23 cellular contexts compared by ENCODE assay signal in the genomic region with DNA sequence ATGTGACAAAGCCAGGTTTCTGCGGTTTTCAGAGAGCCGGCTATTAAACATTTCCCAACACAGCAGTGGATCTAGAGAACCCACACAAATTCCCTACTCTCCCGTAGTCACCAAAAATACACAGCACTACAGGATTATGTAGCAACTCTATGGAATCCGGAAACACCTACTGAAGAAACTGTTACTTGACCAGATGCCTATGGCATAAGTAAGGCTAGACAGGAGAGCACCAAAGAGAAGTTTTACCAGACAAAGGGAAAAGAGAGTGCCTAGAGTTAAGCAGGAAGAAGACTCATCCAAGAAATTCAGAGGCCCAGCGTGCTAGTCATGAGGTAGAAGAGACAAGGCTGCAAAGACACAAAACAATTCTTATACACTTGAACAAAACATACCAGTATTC.
DNase-seq lines count a peak whose midpoint lies in the region; ATAC-seq, FAIRE-seq and TF ChIP-seq lines count a peak whose summit lies in the region.
"Had no signal": no experiment of that assay in that cellular context is flagged by ENCODE, and none has a peak within 500 bp of the region (broad histone marks: within the 10 kb centered on the region; RNA-seq: fewer than 3 reads in every experiment).

No MANE protein-coding gene starts in this region.

- H3K9me1 ChIP-seq in IMR-90 (ENCODE audit: insufficient read depth, low read length): peaks cover 2% of the 10 kb centered on the region

- H3K36me3 ChIP-seq in IMR-90 (ENCODE audit: control insufficient read depth, insufficient read depth, low read length): no peaks in the 10 kb centered on the region
- H3K36me3 ChIP-seq in mesenchymal stem cell (ENCODE audit: control insufficient read depth in 1 of 2, insufficient read depth in 2 of 2, low read depth in 1 of 2, low read length in 2 of 2): peaks cover 0 to 1% of the 10 kb centered on the region in 2 experiments
- H3K36me3 ChIP-seq in HAP-1 (replicated peaks): no peaks in the 10 kb centered on the region
- H3K36me3 ChIP-seq: lower lobe of right lung, upper lobe of right lung had no signal

- H2BK20ac ChIP-seq in IMR-90 (ENCODE audit: low read depth, low read length): no peak overlapping the region

- H3K4me1 ChIP-seq in A549 (peaks cover 89% of the 10 kb centered on the region), IMR-90 (ENCODE audit: control insufficient read depth, insufficient read depth, low read length) (no peaks in the 10 kb centered on the region; the same call in 1 of the 2 replicates), mesenchymal stem cell (ENCODE audit: control insufficient read depth, insufficient read depth, low read depth, low read length) (peaks cover 1% of the 10 kb centered on the region), HAP-1 (no peaks in the 10 kb centered on the region)

- H3K9ac ChIP-seq in IMR-90 (ENCODE audit: low read depth, low read length): no peak overlapping the region
- no peak overlapping the region for H3K9ac ChIP-seq in mesenchymal stem cell (ENCODE audit: low read length)

- H2BK15ac ChIP-seq in IMR-90 (ENCODE audit: low read depth, low read length): no peak overlapping the region
- H2BK15ac ChIP-seq in mesenchymal stem cell (ENCODE audit: low read depth, poor library complexity, severe bottlenecking): no peak overlapping the region

- H3K4ac ChIP-seq in IMR-90 (ENCODE audit: low read depth, low read length): no peak overlapping the region
- H3K4ac ChIP-seq in mesenchymal stem cell (ENCODE audit: low read depth in 1 of 2, low read length in 2 of 2): no peak overlapping the region

- FAIRE-seq in A549 (lab: Jason Lieb, UNC): peak; percentile 90
- FAIRE-seq: A204.1, H1, HepG2, kidney had no signal

- no peak overlapping the region for H3K56ac ChIP-seq in IMR-90 (ENCODE audit: extremely low read depth, insufficient read depth, low read length)

- H4K20me1 ChIP-seq in IMR-90 (ENCODE audit: insufficient read depth, low read length): no peaks in the 10 kb centered on the region; the same call in 1 of the 2 replicates

- WGBS in A549 (ENCODE audit: missing lambda C conversion rate): 13% methylated on average over 5 of the region's 5 CpGs
- WGBS in IMR-90 (ENCODE audit: extremely low coverage in 2 of 2, insufficient read length in 1 of 2), 2 experiments: no CpG with 5 or more reads among the region's 5 CpGs
- WGBS in mesenchymal stem cell: over 99% methylated on average over 5 of the region's 5 CpGs

- intact Hi-C loops in IMR-90 (cut with micrococcal nuclease): no loop called here

- TF ChIP-seq POLR2A in A549 (IDR thresholded peaks at IDR 0.05; ENCODE audit: low read length) (no peak), IMR-90 (IDR thresholded peaks at IDR 0.05; ENCODE audit: low read depth, low read length) (no peak)

- in situ Hi-C loops in IMR-90 (cut with MboI; ENCODE audit: low sequenced_read_pairs): no loop called here
- in situ Hi-C loops in HAP-1 (cut with MboI; ENCODE audit: low sequenced_read_pairs): no loop called here

- H2AFZ ChIP-seq in IMR-90 (replicated peaks; ENCODE audit: low read length, poor library complexity) (no peak overlapping the region), mesenchymal stem cell (ENCODE audit: low read depth, low read length) (no peak overlapping the region)

- no peak for TF ChIP-seq CTCF in A549 (IDR thresholded peaks at IDR 0.05)
- no peak for TF ChIP-seq CTCF in IMR-90 (conservative IDR thresholded peaks at IDR 0.05; ENCODE audit: low read depth, low read length)
- TF ChIP-seq CTCF in cardiac fibroblast (IDR thresholded peaks at IDR 0.05; ENCODE audit: low read depth, low read length): no peak

- POLR2A ChIA-PET in A549 (lab: Yijun Ruan, JAX): interaction anchor here (0.7 to 1.3 kb wide), 2 partner anchors 9 to 92 kb away, joined by 3 read pairs; no protein-coding TSS in a partner anchor
- POLR2A ChIA-PET in IMR-90 (lab: Charles Lee; ENCODE audit: unreplicated experiment): no interaction called here

- H2AK9ac ChIP-seq in IMR-90 (replicated peaks; ENCODE audit: low read depth, low read length, poor library complexity): no peak overlapping the region

- H3K4me2 ChIP-seq in A549 (peak overlapping the region; percentile 88), IMR-90 (ENCODE audit: low read depth, low read length) (no peak overlapping the region), mesenchymal stem cell (ENCODE audit: low read length, poor library complexity, severe bottlenecking) (no peak overlapping the region)

- peak; percentile 89 to 91 for ATAC-seq in A549
- no peak for ATAC-seq in IMR-90 (ENCODE audit: low read depth)
- ATAC-seq: HepG2, lower lobe of right lung, upper lobe of right lung had no signal

- H3K79me1 ChIP-seq in IMR-90 (ENCODE audit: low read depth in 1 of 2, low read length in 2 of 2): peaks cover 0 to 3% of the 10 kb centered on the region in 2 experiments; a peak in 2 of 4 replicates
- H3K79me1 ChIP-seq in mesenchymal stem cell (replicated peaks; ENCODE audit: low read length, poor library complexity, severe bottlenecking): peaks cover 26% of the 10 kb centered on the region

- H2BK5ac ChIP-seq in IMR-90 (ENCODE audit: low read depth, low read length, poor library complexity, severe bottlenecking) (no peak overlapping the region), mesenchymal stem cell (ENCODE audit: low read depth, low read length, poor library complexity, severe bottlenecking) (no peak overlapping the region)

- H2AK5ac ChIP-seq in IMR-90 (ENCODE audit: low read depth, low read length) (no peak overlapping the region), mesenchymal stem cell (ENCODE audit: low read length, severe bottlenecking) (no peak overlapping the region)

- H3K27ac ChIP-seq in A549 (peak overlapping the region; percentile 88 to 89), IMR-90 (ENCODE audit: insufficient read depth, low read length) (no peak overlapping the region), mesenchymal stem cell (ENCODE audit: low read length, poor library complexity, severe bottlenecking) (no peak overlapping the region)
- H3K27ac ChIP-seq: lower lobe of right lung, upper lobe of right lung had no signal

- H3K27me3 ChIP-seq in IMR-90 (ENCODE audit: control insufficient read depth, insufficient read depth, low read length) (no peaks in the 10 kb centered on the region), mesenchymal stem cell (ENCODE audit: control insufficient read depth in 1 of 2, insufficient read depth in 1 of 2, low read length in 2 of 2) (no peaks in the 10 kb centered on the region), HAP-1 (ENCODE audit: low read depth) (no peaks in the 10 kb centered on the region)
- H3K27me3 ChIP-seq: upper lobe of right lung had no signal

- H2BK12ac ChIP-seq in mesenchymal stem cell (ENCODE audit: low read length in 2 of 2): no peak overlapping the region

- H2BK120ac ChIP-seq in IMR-90 (ENCODE audit: low read depth, low read length) (no peak overlapping the region), mesenchymal stem cell (ENCODE audit: low read depth, low read length) (no peak overlapping the region)

- H4K91ac ChIP-seq in IMR-90 (ENCODE audit: insufficient read depth, low read depth, low read length) (no peak overlapping the region), mesenchymal stem cell (ENCODE audit: low read length) (no peak overlapping the region)

- peak in 1 of 2 experiments; percentile 42; a peak in 2 of 5 replicates for TF ChIP-seq RAD21 in A549 (conservative IDR thresholded peaks at IDR 0.05 in 1 of 2, IDR thresholded peaks at IDR 0.05 in 1 of 2)
- no peak for TF ChIP-seq RAD21 in IMR-90 (IDR thresholded peaks at IDR 0.05; ENCODE audit: low read length)

- CTCF ChIA-PET in A549 (lab: Yijun Ruan, JAX): interaction anchor here (1.4 kb wide), 1 partner anchor 32 kb away, joined by 4 read pairs; no protein-coding TSS in a partner anchor
- CTCF ChIA-PET in IMR-90 (lab: Yijun Ruan, JAX): no interaction called here

- DNase-seq in A549 (ENCODE audit: low read depth in 1 of 2, low spot score in 1 of 2) (peak; percentile 68 to 89), IMR-90 (peak; percentile 21), cardiac fibroblast (ENCODE audit: low read depth in 2 of 2) (peak; percentile 8 to 63), mesenchymal stem cell (peak; percentile 8), RPMI8226 (no peak), NCI-H345 (lab: John Stamatoyannopoulos, UW) (no peak), NCI-H2171 (lab: John Stamatoyannopoulos, UW) (no peak), HAP-1 (ENCODE audit: low spot score in 2 of 2) (no peak)
- DNase-seq: activated CD4-positive, alpha-beta memory T cell treated with anti-CD3 and anti-CD28 coated beads, Interleukin-2, amount 10 ng/mL, durations not matched to agents 7 days and 5 days; CD8-positive, alpha-beta memory T cell; effector CD8-positive, alpha-beta T cell; kidney; lower lobe of right lung; NCI-H1092; NCI-H187 treated with DMSO at 0.1 percent for 48 hours; NCI-H774; nucleus accumbens; Right ventricle myocardium superior; T1000; upper lobe of right lung had no signal

- BruUV-seq in IMR-90 (replicated peaks; lab: Mats Ljungman, UMichigan): no TSS peak

- H3K4me3 ChIP-seq in A549 (no peak overlapping the region), IMR-90 (ENCODE audit: insufficient read depth, low read depth, low read length) (no peak overlapping the region), cardiac fibroblast (replicated peaks in 1 of 2; ENCODE audit: low read depth in 2 of 2, low read length in 2 of 2) (no peak overlapping the region), mesenchymal stem cell (ENCODE audit: insufficient read depth in 1 of 2, low read depth in 1 of 2, low read length in 2 of 2) (no peak overlapping the region), HAP-1 (no peak overlapping the region)
- H3K4me3 ChIP-seq: lower lobe of right lung, upper lobe of right lung had no signal

- H3K14ac ChIP-seq in IMR-90 (replicated peaks; ENCODE audit: low read depth, low read length) (no peak overlapping the region), mesenchymal stem cell (ENCODE audit: low read length in 2 of 2) (no peak overlapping the region)

- dilution Hi-C loops in IMR-90 (cut with HindIII; ENCODE audit: low sequenced_read_pairs, unreplicated experiment): no loop called here

- H4K8ac ChIP-seq in IMR-90 (ENCODE audit: low read depth in 2 of 2, low read length in 2 of 2): no peak overlapping the region
- no peak overlapping the region for H4K8ac ChIP-seq in mesenchymal stem cell (ENCODE audit: low read length)

- H3K9me3 ChIP-seq in A549: 0 out of 3 replicates have a peak, but pooled peaks cover 4% of the 10 kb centered on the region
- no peaks in the 10 kb centered on the region for H3K9me3 ChIP-seq in IMR-90 (ENCODE audit: control insufficient read depth, insufficient read depth, low read length)
- no peaks in the 10 kb centered on the region for H3K9me3 ChIP-seq in mesenchymal stem cell (ENCODE audit: control insufficient read depth, low read length)
- no peaks in the 10 kb centered on the region for H3K9me3 ChIP-seq in HAP-1
- H3K9me3 ChIP-seq: lower lobe of right lung, upper lobe of right lung had no signal

- H3K23ac ChIP-seq in IMR-90 (ENCODE audit: low read depth, low read length): no peak overlapping the region
- H3K23ac ChIP-seq in mesenchymal stem cell (ENCODE audit: low read length in 2 of 2): no peak overlapping the region

- H4K5ac ChIP-seq in IMR-90 (ENCODE audit: low read depth, low read length): no peak overlapping the region

- H3K18ac ChIP-seq in IMR-90 (ENCODE audit: low read depth, low read length) (no peak overlapping the region), mesenchymal stem cell (ENCODE audit: low read depth in 1 of 2, low read length in 2 of 2) (no peak overlapping the region)

- peak; percentile 83 to 92; a peak in 4 of 5 replicates for TF ChIP-seq EP300 in A549 (IDR thresholded peaks at IDR 0.05)

Comparison
In these comparisons a context has a peak if more than half of its experiments do, and no peak if none do; other contexts are left out.
1. DNase-seq: peak in A549 (2 of 2), IMR-90 (single experiment), cardiac fibroblast (2 of 2) and mesenchymal stem cell (single experiment); none in RPMI8226 (single experiment), NCI-H345 (single experiment), NCI-H2171 (single experiment) and HAP-1 (0 of 2).
2. H3K27ac ChIP-seq: peak in A549 (2 of 2); none in IMR-90 (single experiment) and mesenchymal stem cell (single experiment).